In genomic region chr14:103220982-103221641, GRCh38 we compare ENCODE assay signal across 15 cellular contexts.
DNase-seq lines count a peak whose midpoint lies in the region; ATAC-seq and TF ChIP-seq lines count a peak whose summit lies in the region.
"Had no signal": no experiment of that assay in that cellular context is flagged by ENCODE, and none has a peak within 500 bp of the region (broad histone marks: within the 10 kb centered on the region; RNA-seq: fewer than 3 reads in every experiment).

No MANE protein-coding gene starts in this region.

- H2BK12ac ChIP-seq in trophoblast cell (ENCODE audit: low read length), result no peak overlapping the region

- H3K27ac ChIP-seq in A673 (ENCODE audit: low read depth, low read length, poor library complexity, severe bottlenecking) (no peak overlapping the region), left ventricle myocardium inferior (replicated peaks) (no peak overlapping the region), trophoblast cell (ENCODE audit: low read depth, low read length) (no peak overlapping the region)

- H2BK5ac ChIP-seq in trophoblast cell (ENCODE audit: low read depth, low read length, poor library complexity), result no peak overlapping the region

- H3K14ac ChIP-seq in trophoblast cell (ENCODE audit: low read length), result peak overlapping the region; percentile 25

- peak overlapping the region; percentile 19 for H3K4me3 ChIP-seq in A673 (ENCODE audit: low read depth, low read length, poor library complexity, severe bottlenecking)
- peak overlapping the region; percentile 61 for H3K4me3 ChIP-seq in left ventricle myocardium inferior
- peak overlapping the region; percentile 65 for H3K4me3 ChIP-seq in trophoblast cell (ENCODE audit: low read depth, low read length)
- H3K4me3 ChIP-seq: lung had no signal

- H3K79me1 ChIP-seq in trophoblast cell (ENCODE audit: low read length), result no peaks in the 10 kb centered on the region

- H3K4ac ChIP-seq in trophoblast cell (ENCODE audit: low read depth, low read length), result no peak overlapping the region

- H3K36me3 ChIP-seq in A673 (ENCODE audit: insufficient read depth, low read length, poor library complexity, severe bottlenecking) (no peaks in the 10 kb centered on the region), left ventricle myocardium inferior (no peaks in the 10 kb centered on the region), trophoblast cell (ENCODE audit: control insufficient read depth in 1 of 2, insufficient read depth in 2 of 2, low read length in 2 of 2) (no peaks in the 10 kb centered on the region)

- H2AFZ ChIP-seq in trophoblast cell (ENCODE audit: insufficient read depth, low read length, poor library complexity), result peak overlapping the region; percentile 17

- no peak overlapping the region for H2AK5ac ChIP-seq in trophoblast cell (ENCODE audit: low read length)

- CTCF ChIA-PET in A673 (lab: Charles Lee), result no interaction called here
- CTCF ChIA-PET in WTC11 (lab: Charles Lee), result interaction anchor here (0.8 to 1.2 kb wide), 6 partner anchors 14 to 116 kb away, joined by 3 to 7 read pairs (median 4); no protein-coding TSS in a partner anchor

- no peak overlapping the region for H2BK120ac ChIP-seq in trophoblast cell (ENCODE audit: insufficient read depth, low read length, poor library complexity)

- H3K18ac ChIP-seq in trophoblast cell (ENCODE audit: low read length), result no peak overlapping the region

- DNase-seq in A673 (ENCODE audit: low spot score), result no peak
- no peak for DNase-seq in WTC11 (ENCODE audit: low spot score)
- DNase-seq in left ventricle myocardium inferior, result no peak
- peak in 1 of 2 donors; percentile 12 for DNase-seq in trophoblast cell
- DNase-seq in NK-92 treated with Interleukin-12 subunit alpha and Interleukin-12 subunit beta, amount 100 ng/mL, for 24 hours (lab: John Stamatoyannopoulos, UW), result no peak
- DNase-seq in middle frontal gyrus (ENCODE audit: extremely low spot score, low spot score), result no peak
- no peak for DNase-seq in cortex of kidney (lab: John Stamatoyannopoulos, UW)
- DNase-seq: activated CD4-positive, alpha-beta T cell treated with anti-CD3 and anti-CD28 coated beads, Interleukin-2, amount 50 U/mL, for 1 hour; activated effector memory CD4-positive, alpha-beta T cell treated with anti-CD3 and anti-CD28 coated beads, Interleukin-2, amount 50 U/mL, for 16 hours; AML-193; EL; foreskin melanocyte had no signal

- H4K8ac ChIP-seq in trophoblast cell (ENCODE audit: low read depth, low read length), result no peak overlapping the region

- no peaks in the 10 kb centered on the region for H3K36me3 Mint-ChIP-seq in WTC11

- H3K79me2 ChIP-seq in trophoblast cell (ENCODE audit: control insufficient read depth, insufficient read depth, low read length, poor library complexity), result no peaks in the 10 kb centered on the region

- no peak for ATAC-seq in WTC11
- ATAC-seq in GM21825 (IDR thresholded peaks at IDR 0.05; ENCODE audit: unreplicated experiment), result no peak

- intact Hi-C loops in A673 (cut with micrococcal nuclease; ENCODE audit: unreplicated experiment), result no loop called here
- intact Hi-C loops in left ventricle myocardium inferior (cut with micrococcal nuclease), result no loop called here

- peak overlapping the region; percentile 68 for H3K4me3 Mint-ChIP-seq in WTC11
- H3K4me3 Mint-ChIP-seq: central memory CD8-positive, alpha-beta T cell had no signal

- peaks cover 23% of the 10 kb centered on the region for H3K4me1 Mint-ChIP-seq in WTC11
- H3K4me1 Mint-ChIP-seq: central memory CD8-positive, alpha-beta T cell had no signal

- H4K91ac ChIP-seq in trophoblast cell (ENCODE audit: low read depth, low read length), result no peak overlapping the region

- no peaks in the 10 kb centered on the region for H3K27me3 ChIP-seq in A673 (replicated peaks; ENCODE audit: insufficient read depth, low read depth, low read length, poor library complexity)
- peaks cover 67% of the 10 kb centered on the region for H3K27me3 ChIP-seq in left ventricle myocardium inferior (ENCODE audit: low read depth)
- peaks cover 15% of the 10 kb centered on the region for H3K27me3 ChIP-seq in trophoblast cell (ENCODE audit: insufficient read depth, low read length)

- H3K4me1 ChIP-seq in A673 (ENCODE audit: insufficient read depth, low read length, poor library complexity, severe bottlenecking) (no peaks in the 10 kb centered on the region), left ventricle myocardium inferior (peaks cover 11% of the 10 kb centered on the region), trophoblast cell (ENCODE audit: control insufficient read depth in 1 of 2, insufficient read depth in 2 of 2, low read length in 2 of 2) (peaks cover 4% of the 10 kb centered on the region in 2 experiments)

- H3K9me3 ChIP-seq in A673 (ENCODE audit: low read depth, low read length, poor library complexity, severe bottlenecking) (no peaks in the 10 kb centered on the region), left ventricle myocardium inferior (replicated peaks) (peaks cover 7% of the 10 kb centered on the region), trophoblast cell (ENCODE audit: insufficient read depth, low read depth, low read length) (peaks cover 5% of the 10 kb centered on the region)

- no peak overlapping the region for H3K23ac ChIP-seq in trophoblast cell (ENCODE audit: low read length)

- WGBS in trophoblast cell (ENCODE audit: extremely low coverage, insufficient coverage, insufficient read length), result no CpG with 5 or more reads among the region's 30 CpGs

- POLR2A ChIA-PET in A673 (lab: Charles Lee; ENCODE audit: low non-redundant PET), result no interaction called here
- POLR2A ChIA-PET in WTC11 (lab: Charles Lee), result interaction anchor here (0.5 to 1.3 kb wide), 3 partner anchors 20 to 52 kb away, joined by 3 to 7 read pairs (median 3); no protein-coding TSS in a partner anchor

- no peaks in the 10 kb centered on the region for H3K9me3 Mint-ChIP-seq in WTC11
- H3K9me3 Mint-ChIP-seq: central memory CD8-positive, alpha-beta T cell had no signal

- H3K27me3 Mint-ChIP-seq in WTC11 (ENCODE audit: low read depth), result peaks cover 41% of the 10 kb centered on the region

- BruUV-seq in A673 (replicated peaks; lab: Mats Ljungman, UMichigan), result no TSS peak

- no peak for TF ChIP-seq CTCF in A673 (conservative IDR thresholded peaks at IDR 0.05; ENCODE audit: low read depth, low read length)
- TF ChIP-seq CTCF in WTC11 (IDR thresholded peaks at IDR 0.05), result no peak
- no peak for TF ChIP-seq CTCF in left ventricle myocardium inferior (IDR thresholded peaks at IDR 0.05; ENCODE audit: borderline replicate concordance)

- H3K4me2 ChIP-seq in trophoblast cell (ENCODE audit: low read length), result peak overlapping the region; percentile 64

- no peak overlapping the region for H3K27ac Mint-ChIP-seq in WTC11

- H4K12ac ChIP-seq in trophoblast cell (ENCODE audit: low read depth, low read length), result no peak overlapping the region

- H3K9ac ChIP-seq in trophoblast cell (ENCODE audit: low read length), result no peak overlapping the region

TF ChIP-seq in WTC11, 78 proteins besides CTCF, POLR2A, EP300 and RAD21:
- no peak for TF ChIP-seq AR (CRISPR knock-in tag; IDR thresholded peaks at IDR 0.05)
- TF ChIP-seq, protein P1, sequence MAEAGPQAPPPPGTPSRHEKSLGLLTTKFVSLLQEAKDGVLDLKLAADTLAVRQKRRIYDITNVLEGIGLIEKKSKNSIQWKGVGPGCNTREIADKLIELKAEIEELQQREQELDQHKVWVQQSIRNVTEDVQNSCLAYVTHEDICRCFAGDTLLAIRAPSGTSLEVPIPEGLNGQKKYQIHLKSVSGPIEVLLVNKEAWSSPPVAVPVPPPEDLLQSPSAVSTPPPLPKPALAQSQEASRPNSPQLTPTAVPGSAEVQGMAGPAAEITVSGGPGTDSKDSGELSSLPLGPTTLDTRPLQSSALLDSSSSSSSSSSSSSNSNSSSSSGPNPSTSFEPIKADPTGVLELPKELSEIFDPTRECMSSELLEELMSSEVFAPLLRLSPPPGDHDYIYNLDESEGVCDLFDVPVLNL (CRISPR knock-in tag; IDR thresholded peaks at IDR 0.05; ENCODE audit: borderline replicate concordance, low read depth), result peak; percentile 13; the same call in 1 of the 2 replicates
